Comparison of ENCODE assay signal across 16 cellular contexts in genomic region chr3:105676621-105677300, GRCh38.
A peak's percentile ranks its signal among the peaks of the same experiment; 100 is the strongest.
DNase-seq lines count a peak whose midpoint lies in the region; ATAC-seq and TF ChIP-seq lines count a peak whose summit lies in the region.
"Had no signal": no experiment of that assay in that cellular context is flagged by ENCODE, and none has a peak within 500 bp of the region (broad histone marks: within the 10 kb centered on the region; RNA-seq: fewer than 3 reads in every experiment).

No MANE protein-coding gene starts in this region.

- POLR2A ChIA-PET in activated CD4-positive, alpha-beta T cell treated with anti-CD3 and anti-CD28 coated beads for 36 hours (lab: Charles Lee), result interaction anchor here (0.7 to 1.1 kb wide), 2 partner anchors 82 to 624 kb away, joined by 4 to 7 read pairs; no protein-coding TSS in a partner anchor

- H3K27me3 ChIP-seq in BE2C, result no peaks in the 10 kb centered on the region
- H3K27me3 ChIP-seq: sigmoid colon had no signal

- peaks cover 27% of the 10 kb centered on the region for H3K4me1 Mint-ChIP-seq in activated CD4-positive, alpha-beta T cell treated with anti-CD3 and anti-CD28 coated beads for 36 hours
- peaks cover 9% of the 10 kb centered on the region for H3K4me1 Mint-ChIP-seq in T-helper 1 cell treated with Interleukin-12 subunit alpha and Interleukin-12 subunit beta and Interleukin-4 antibody, amounts not matched to agents 30 μg/mL and 1 μg/mL, for 36 hours (ENCODE audit: low read depth)
- peaks cover 15% of the 10 kb centered on the region for H3K4me1 Mint-ChIP-seq in central memory CD8-positive, alpha-beta T cell
- H3K4me1 Mint-ChIP-seq: CD14-positive monocyte had no signal

- peak overlapping the region; percentile 87 for H3K27ac Mint-ChIP-seq in activated CD4-positive, alpha-beta T cell treated with anti-CD3 and anti-CD28 coated beads for 36 hours
- peak overlapping the region; percentile 57 for H3K27ac Mint-ChIP-seq in T-helper 1 cell treated with Interleukin-12 subunit alpha and Interleukin-12 subunit beta and Interleukin-4 antibody, amounts not matched to agents 30 μg/mL and 1 μg/mL, for 36 hours
- H3K27ac Mint-ChIP-seq in central memory CD8-positive, alpha-beta T cell (ENCODE audit: low read depth), result peak overlapping the region; percentile 38
- H3K27ac Mint-ChIP-seq: CD14-positive monocyte had no signal

- ATAC-seq in activated CD4-positive, alpha-beta T cell treated with anti-CD3 and anti-CD28 coated beads for 36 hours, result peak; percentile 94
- no peak for ATAC-seq in central memory CD8-positive, alpha-beta T cell (replicated peaks; ENCODE audit: extremely low read depth, poor library complexity, severe bottlenecking)

- CTCF ChIA-PET in activated CD4-positive, alpha-beta T cell treated with anti-CD3 and anti-CD28 coated beads for 36 hours (lab: Charles Lee), result interaction anchor here (0.6 kb wide), 1 partner anchor 32 kb away, joined by 3 read pairs; no protein-coding TSS in a partner anchor

- peak overlapping the region; percentile 27 for H3K4me3 Mint-ChIP-seq in activated CD4-positive, alpha-beta T cell treated with anti-CD3 and anti-CD28 coated beads for 36 hours
- no peak overlapping the region for H3K4me3 Mint-ChIP-seq in T-helper 1 cell treated with Interleukin-12 subunit alpha and Interleukin-12 subunit beta and Interleukin-4 antibody, amounts not matched to agents 30 μg/mL and 1 μg/mL, for 36 hours
- no peak overlapping the region for H3K4me3 Mint-ChIP-seq in central memory CD8-positive, alpha-beta T cell
- H3K4me3 Mint-ChIP-seq: CD14-positive monocyte had no signal

- peak; percentile 74 for DNase-seq in activated CD4-positive, alpha-beta T cell treated with anti-CD3 and anti-CD28 coated beads for 36 hours
- no peak for DNase-seq in activated CD4-positive, alpha-beta T cell treated with anti-CD3 and anti-CD28 coated beads for 1 hour
- DNase-seq in central memory CD8-positive, alpha-beta T cell (ENCODE audit: low spot score in 2 of 2), result no peak
- peak; percentile 14 to 46 for DNase-seq in stimulated activated CD4-positive, alpha-beta T cell treated with anti-CD3 and anti-CD28 coated beads, Interleukin-4, amount 100 ng/mL, for 48 hours (ENCODE audit: low read depth in 2 of 2)
- no peak for DNase-seq in central memory CD4-positive, alpha-beta T cell
- no peak for DNase-seq in BE2C
- DNase-seq in dedifferentiated amniotic fluid mesenchymal stem cell (ENCODE audit: extremely low spot score), result no peak
- DNase-seq: DMS79, IMR-90, midbrain, MV-4-11, NCI-H2107, sigmoid colon had no signal

- H3K9me3 Mint-ChIP-seq in activated CD4-positive, alpha-beta T cell treated with anti-CD3 and anti-CD28 coated beads for 36 hours (ENCODE audit: low read depth), result no peaks in the 10 kb centered on the region
- H3K9me3 Mint-ChIP-seq in T-helper 1 cell treated with Interleukin-12 subunit alpha and Interleukin-12 subunit beta and Interleukin-4 antibody, amounts not matched to agents 30 μg/mL and 1 μg/mL, for 36 hours, result no peaks in the 10 kb centered on the region
- H3K9me3 Mint-ChIP-seq in central memory CD8-positive, alpha-beta T cell, result no peaks in the 10 kb centered on the region

- no peak for TF ChIP-seq CTCF in BE2C (IDR thresholded peaks at IDR 0.05; ENCODE audit: low read depth, low read length)

- peaks cover 43% of the 10 kb centered on the region for H3K36me3 ChIP-seq in BE2C

- no peaks in the 10 kb centered on the region for H3K4me1 ChIP-seq in BE2C
- H3K4me1 ChIP-seq: sigmoid colon had no signal

- intact Hi-C loops in activated CD4-positive, alpha-beta T cell treated with anti-CD3 and anti-CD28 coated beads for 36 hours (cut with DNase I, micrococcal nuclease), result loop anchor here (1.0 to 10.0 kb wide), 10 partner anchors 151 to 936 kb away; partner anchors contain the start of genes ALCAM (in 1 of the 2) and CBLB (in 1 of the 2)

- H3K36me3 Mint-ChIP-seq in activated CD4-positive, alpha-beta T cell treated with anti-CD3 and anti-CD28 coated beads for 36 hours (ENCODE audit: low read depth), result peaks cover 64% of the 10 kb centered on the region
- peaks cover 58% of the 10 kb centered on the region for H3K36me3 Mint-ChIP-seq in T-helper 1 cell treated with Interleukin-12 subunit alpha and Interleukin-12 subunit beta and Interleukin-4 antibody, amounts not matched to agents 30 μg/mL and 1 μg/mL, for 36 hours (ENCODE audit: low read depth)
- H3K36me3 Mint-ChIP-seq in central memory CD8-positive, alpha-beta T cell (ENCODE audit: insufficient read depth), result peaks cover 59% of the 10 kb centered on the region

- H3K4me3 ChIP-seq in BE2C (ENCODE audit: low read depth, low read length), result no peak overlapping the region
- H3K4me3 ChIP-seq: sigmoid colon, thoracic aorta had no signal

- no peaks in the 10 kb centered on the region for H3K9me3 ChIP-seq in BE2C
- H3K9me3 ChIP-seq: sigmoid colon, thoracic aorta had no signal

- H3K27me3 Mint-ChIP-seq in activated CD4-positive, alpha-beta T cell treated with anti-CD3 and anti-CD28 coated beads for 36 hours, result no peaks in the 10 kb centered on the region
- H3K27me3 Mint-ChIP-seq in T-helper 1 cell treated with Interleukin-12 subunit alpha and Interleukin-12 subunit beta and Interleukin-4 antibody, amounts not matched to agents 30 μg/mL and 1 μg/mL, for 36 hours (ENCODE audit: low read depth), result no peaks in the 10 kb centered on the region
- no peaks in the 10 kb centered on the region for H3K27me3 Mint-ChIP-seq in central memory CD8-positive, alpha-beta T cell

Comparison
In these comparisons a context has a peak if more than half of its experiments do, and no peak if none do; other contexts are left out.
1. DNase-seq: peak in activated CD4-positive, alpha-beta T cell treated with anti-CD3 and anti-CD28 coated beads for 36 hours (single experiment) and stimulated activated CD4-positive, alpha-beta T cell treated with anti-CD3 and anti-CD28 coated beads, Interleukin-4, amount 100 ng/mL, for 48 hours (2 of 2); none in activated CD4-positive, alpha-beta T cell treated with anti-CD3 and anti-CD28 coated beads for 1 hour (single experiment), central memory CD8-positive, alpha-beta T cell (0 of 2), central memory CD4-positive, alpha-beta T cell (single experiment), BE2C (single experiment) and dedifferentiated amniotic fluid mesenchymal stem cell (single experiment).
2. Peak in every context shown above with its lines, with median percentiles within 50 percentile points of each other: H3K27ac Mint-ChIP-seq.